In genomic region chr15:42495361-42496212, GRCh38 we compare ENCODE assay signal across 8 cellular contexts. TPM values are rescaled to one million over a fixed set of nuclear protein-coding genes. Genes with fewer than 3 reads are reported as not detected.
DNase-seq lines count a peak whose midpoint lies in the region; FAIRE-seq and TF ChIP-seq lines count a peak whose summit lies in the region.

Gene SNAP23 (plus strand): TSS chr15:42495634. CDS start chr15:42511847, 16,213 bp downstream.

- no peaks in the 10 kb centered on the region for H3K9me3 Mint-ChIP-seq in activated naive CD4-positive, alpha-beta T cell treated with anti-CD3 and anti-CD28 coated beads for 36 hours

- H3K4me1 ChIP-seq in neuronal stem cell (ENCODE audit: control insufficient read depth in 2 of 2, insufficient read depth in 1 of 2, low read depth in 1 of 2, low read length in 2 of 2) = peaks cover 3 to 5% of the 10 kb centered on the region in 2 donors
- H3K4me1 ChIP-seq in subcutaneous abdominal adipose tissue (ENCODE audit: control insufficient read depth in 5 of 5, insufficient read depth in 5 of 5, low read length in 5 of 5) = peaks cover 5 to 77% (median 47%) of the 10 kb centered on the region in 5 donors

- H2AFZ ChIP-seq in neuronal stem cell (ENCODE audit: low read length) = peak within 1 kb of the TSS; percentile 87

- peak within 1 kb of the TSS; percentile 38 for H3K18ac ChIP-seq in neuronal stem cell (ENCODE audit: low read length)

- no peak within 1 kb of the TSS for H2BK15ac ChIP-seq in neuronal stem cell (ENCODE audit: low read length)

- H3K27ac Mint-ChIP-seq in activated naive CD4-positive, alpha-beta T cell treated with anti-CD3 and anti-CD28 coated beads for 36 hours = peak within 1 kb of the TSS; percentile 94

- peak within 1 kb of the TSS; percentile 80 for H3K4me2 ChIP-seq in neuronal stem cell (ENCODE audit: insufficient read depth, low read length, poor library complexity, severe bottlenecking)

- H4K8ac ChIP-seq in neuronal stem cell (ENCODE audit: low read depth, low read length) = no peak within 1 kb of the TSS

- WGBS in neuronal stem cell (ENCODE audit: extremely low coverage in 2 of 2, insufficient read length in 2 of 2, insufficient replicate concordance in 1 of 2), 2 donors = no CpG with 5 or more reads among the region's 43 CpGs

- H3K9me3 ChIP-seq in neuronal stem cell (replicated peaks in 1 of 2; ENCODE audit: control insufficient read depth in 2 of 2, insufficient read depth in 1 of 2, low read depth in 1 of 2, low read length in 2 of 2) = no peaks in the 10 kb centered on the region
- no peaks in the 10 kb centered on the region for H3K9me3 ChIP-seq in subcutaneous abdominal adipose tissue (ENCODE audit: control insufficient read depth in 5 of 5, low read length in 5 of 5)

- FAIRE-seq in G401.6 (lab: Jason Lieb, UNC) (peak; percentile 87), frontal cortex (lab: Jason Lieb, UNC) (no peak)

- DNase-seq in HEK293T (ENCODE audit: extremely low spot score) (peak; percentile 80), MV-4-11 (lab: John Stamatoyannopoulos, UW) (peak; percentile 83), SK-N-DZ (ENCODE audit: low spot score) (peak; percentile 88), frontal cortex (ENCODE audit: low spot score in 2 of 2) (peak; percentile 86 to 87), neuronal stem cell (ENCODE audit: low spot score) (peak; percentile 85)
- peak; percentile 87 for DNase-seq in activated naive CD4-positive, alpha-beta T cell treated with anti-CD3 and anti-CD28 coated beads for 36 hours

- H3K23ac ChIP-seq in neuronal stem cell (ENCODE audit: low read depth, low read length, poor library complexity) = no peak within 1 kb of the TSS

- peaks cover 65% of the 10 kb centered on the region for H3K4me1 Mint-ChIP-seq in activated naive CD4-positive, alpha-beta T cell treated with anti-CD3 and anti-CD28 coated beads for 36 hours (ENCODE audit: low read depth)

- intact Hi-C loops in activated naive CD4-positive, alpha-beta T cell treated with anti-CD3 and anti-CD28 coated beads for 36 hours (cut with micrococcal nuclease) = loop anchor here (1.0 kb wide), 1 partner anchor 53 kb away; the partner anchor contains the start of genes HAUS2 and LRRC57

- no peak within 1 kb of the TSS for H2AK5ac ChIP-seq in neuronal stem cell (ENCODE audit: low read depth, low read length)

- H3K27ac ChIP-seq in neuronal stem cell (replicated peaks; ENCODE audit: low read length) = peak within 1 kb of the TSS; percentile 61
- peak within 1 kb of the TSS; percentile 100 for H3K27ac ChIP-seq in subcutaneous abdominal adipose tissue (ENCODE audit: low read depth, low read length)

- peak within 1 kb of the TSS; percentile 99 for H3K4me3 Mint-ChIP-seq in activated naive CD4-positive, alpha-beta T cell treated with anti-CD3 and anti-CD28 coated beads for 36 hours

- no peaks in the 10 kb centered on the region for H3K27me3 Mint-ChIP-seq in activated naive CD4-positive, alpha-beta T cell treated with anti-CD3 and anti-CD28 coated beads for 36 hours (ENCODE audit: low read depth)

- no peak within 1 kb of the TSS for H3K4ac ChIP-seq in neuronal stem cell (ENCODE audit: low read length)

- POLR2A ChIA-PET in HEK293T (lab: Yijun Ruan, JAX) = interaction anchor here (0.7 to 2.0 kb wide), 6 partner anchors 9 to 86 kb away, joined by 3 to 11 read pairs (median 4); partner anchors contain the start of genes HAUS2 and LRRC57

- H3K36me3 Mint-ChIP-seq in activated naive CD4-positive, alpha-beta T cell treated with anti-CD3 and anti-CD28 coated beads for 36 hours (ENCODE audit: low read depth) = peaks cover 2% of the 10 kb centered on the region

- H4K91ac ChIP-seq in neuronal stem cell (ENCODE audit: low read depth, low read length, poor library complexity) = no peak within 1 kb of the TSS

- no peaks in the 10 kb centered on the region for H3K79me1 ChIP-seq in neuronal stem cell (ENCODE audit: low read depth, low read length)

- peaks cover 0 to 15% of the 10 kb centered on the region in 2 donors for H3K36me3 ChIP-seq in neuronal stem cell (replicated peaks in 1 of 2; ENCODE audit: control insufficient read depth in 2 of 2, insufficient read depth in 2 of 2, low read length in 2 of 2)
- no peaks in the 10 kb centered on the region for H3K36me3 ChIP-seq in subcutaneous abdominal adipose tissue (ENCODE audit: control insufficient read depth in 5 of 5, insufficient read depth in 5 of 5, low read length in 5 of 5)

- H2BK120ac ChIP-seq in neuronal stem cell (ENCODE audit: low read depth, low read length) = no peak within 1 kb of the TSS

- H3K14ac ChIP-seq in neuronal stem cell (ENCODE audit: low read length) = no peak within 1 kb of the TSS

- H2BK5ac ChIP-seq in neuronal stem cell (ENCODE audit: low read length) = no peak within 1 kb of the TSS

- peak within 1 kb of the TSS; percentile 75 for H3K9ac ChIP-seq in neuronal stem cell (ENCODE audit: low read depth, low read length, poor library complexity)
- H3K9ac ChIP-seq in subcutaneous abdominal adipose tissue (ENCODE audit: low read length in 5 of 5) = peak within 1 kb of the TSS; percentile 85 to 99 (median 98)

- no peak within 1 kb of the TSS for H2BK12ac ChIP-seq in neuronal stem cell (ENCODE audit: low read length)

- CTCF ChIA-PET in HEK293T (lab: Yijun Ruan, JAX) = no interaction called here
- CTCF ChIA-PET in activated naive CD4-positive, alpha-beta T cell treated with anti-CD3 and anti-CD28 coated beads for 36 hours (lab: Charles Lee) = interaction anchor here (0.6 kb wide), 1 partner anchor 498 kb away, joined by 4 read pairs; no protein-coding TSS in a partner anchor

- peak within 1 kb of the TSS; percentile 82 to 92 for H3K4me3 ChIP-seq in neuronal stem cell (ENCODE audit: low read length in 2 of 2)
- peak within 1 kb of the TSS; percentile 75 to 99 (median 95) for H3K4me3 ChIP-seq in subcutaneous abdominal adipose tissue (ENCODE audit: low read depth in 1 of 5, low read length in 5 of 5)

- H3K27me3 ChIP-seq in neuronal stem cell (ENCODE audit: control insufficient read depth in 3 of 3, insufficient read depth in 3 of 3, low read depth in 1 of 3, low read length in 3 of 3) (no peaks in the 10 kb centered on the region), subcutaneous abdominal adipose tissue (ENCODE audit: control insufficient read depth in 5 of 5, insufficient read depth in 4 of 5, low read length in 5 of 5) (no peaks in the 10 kb centered on the region)

TF ChIP-seq in HEK293T, 16 proteins besides CTCF, POLR2A, EP300 and RAD21:
- TF ChIP-seq L3MBTL2 (conservative IDR thresholded peaks at IDR 0.05) (peak; percentile 38; the same call in 1 of the 2 replicates), FOXM1 (IDR thresholded peaks at IDR 0.05; ENCODE audit: borderline replicate concordance) (no peak), ELF4 (IDR thresholded peaks at IDR 0.05) (no peak), HDGF (IDR thresholded peaks at IDR 0.05; ENCODE audit: borderline replicate concordance) (no peak)

RNA-seq across cellular contexts. Expression of gene SNAP23, which starts in this region (rescaled TPM):
- polyA plus RNA-seq in SK-N-DZ (2014; cell fraction: cytosol; rRNA removed) = 33.6 and 37.7 TPM in 2 replicates
- 34.8 and 35.9 TPM in 2 replicates for polyA plus RNA-seq in SK-N-DZ (2014; cell fraction: nucleus; rRNA removed)
- total RNA-seq in activated naive CD4-positive, alpha-beta T cell treated with anti-CD3 and anti-CD28 coated beads for 36 hours = 10 to 100 TPM; 33.1 to 34.5 TPM
- 22.4 TPM for total RNA-seq in frontal cortex
- polyA plus RNA-seq in neuronal stem cell (2013, experiment 1 of 2) = 27.0 TPM
- polyA plus RNA-seq in neuronal stem cell (2013, experiment 2 of 2) = 27.9 TPM

Comparison
In these comparisons a context has a peak if more than half of its experiments do, and no peak if none do; other contexts are left out.
1. Peak in every context shown above with its lines: DNase-seq, H3K4me3 ChIP-seq and H3K27ac ChIP-seq.